Comparison of ENCODE assay signal across 23 cellular contexts in genomic region chr1:203055166-203055799, GRCh38. TPM values are rescaled to one million over a fixed set of nuclear protein-coding genes. Genes with fewer than 3 reads are reported as not detected.
DNase-seq lines count a peak whose midpoint lies in the region; ATAC-seq and TF ChIP-seq lines count a peak whose summit lies in the region.
"Had no signal": no experiment of that assay in that cellular context is flagged by ENCODE, and none has a peak within 500 bp of the region (broad histone marks: within the 10 kb centered on the region; RNA-seq: fewer than 3 reads in every experiment).

No MANE protein-coding gene starts in this region.

- CTCF ChIA-PET in MCF 10A (lab: Yijun Ruan, JAX), result interaction anchor here (0.7 to 22.5 kb wide), 10 partner anchors 8 to 284 kb away, joined by 3 to 250 read pairs (median 6); no protein-coding TSS in a partner anchor
- CTCF ChIA-PET in activated CD4-positive, alpha-beta T cell treated with anti-CD3 and anti-CD28 coated beads, Interleukin-2, amount 10 ng/mL, durations not matched to agents 7 days and 5 days (lab: Charles Lee), result interaction anchor here (0.8 to 1.9 kb wide), 4 partner anchors 10 to 63 kb away, joined by 3 to 7 read pairs (median 4); no protein-coding TSS in a partner anchor

- H4K8ac ChIP-seq in mesendoderm (ENCODE audit: low read depth, low read length), result no peak overlapping the region

- H3K27ac ChIP-seq in DND-41 (ENCODE audit: low read length), result no peak overlapping the region
- H3K27ac ChIP-seq in brain microvascular endothelial cell, result no peak overlapping the region
- H3K27ac ChIP-seq in mesendoderm (ENCODE audit: low read depth, low read length), result no peak overlapping the region
- H3K27ac ChIP-seq: coronary artery, gastroesophageal sphincter, HL-60, KMS-11, tibial nerve had no signal

- intact Hi-C loops in MCF 10A (cut with micrococcal nuclease), result no loop called here

- no peak overlapping the region for H3K4ac ChIP-seq in mesendoderm (ENCODE audit: low read depth, low read length)

- DNase-seq in DND-41, result no peak
- DNase-seq in HFFc6, result no peak
- no peak for DNase-seq in brain microvascular endothelial cell
- DNase-seq in mesendoderm, result peak; percentile 60
- no peak for DNase-seq in MCF 10A (ENCODE audit: unreplicated experiment)
- no peak for DNase-seq in glomerular visceral epithelial cell (ENCODE audit: extremely low spot score)
- DNase-seq in activated CD4-positive, alpha-beta T cell treated with anti-CD3 and anti-CD28 coated beads, Interleukin-2, amount 10 ng/mL, durations not matched to agents 7 days and 5 days, result no peak
- DNase-seq: activated CD8-positive, alpha-beta T cell treated with anti-CD3 and anti-CD28 coated beads, Interleukin-2, amount 10 ng/mL, durations not matched to agents 7 days and 5 days; activated T-cell treated with anti-CD3 and anti-CD28 coated beads, Interleukin-2, amount 50 U/mL, for 48 hours; C1 segment of cervical spinal cord; naive thymus-derived CD8-positive, alpha-beta T cell; NCI-H2171 treated with DMSO at 0.1 percent for 48 hours; stimulated activated naive CD4-positive, alpha-beta T cell; T-helper 1 cell had no signal

- H2AFZ ChIP-seq in DND-41 (ENCODE audit: low read depth, low read length), result no peak overlapping the region

- no peak for ATAC-seq in DND-41 (ENCODE audit: insufficient read depth, low read depth)
- no peak for ATAC-seq in HG02623 (IDR thresholded peaks at IDR 0.05; ENCODE audit: unreplicated experiment)
- ATAC-seq: activated CD8-positive, alpha-beta T cell treated with anti-CD3 and anti-CD28 coated beads, Interleukin-2, amount 10 ng/mL, durations not matched to agents 7 days and 5 days; gastroesophageal sphincter; naive thymus-derived CD8-positive, alpha-beta T cell had no signal

- in situ Hi-C loops in brain microvascular endothelial cell (cut with HindIII; ENCODE audit: low pct_ligation_motif_present, low sequenced_read_pairs), result no loop called here

- H2BK120ac ChIP-seq in mesendoderm (ENCODE audit: low read depth, low read length), result no peak overlapping the region

- no peak overlapping the region for H3K23ac ChIP-seq in mesendoderm (ENCODE audit: low read length)

- H3K4me2 ChIP-seq in DND-41 (ENCODE audit: insufficient read depth, low read length), result no peak overlapping the region
- no peak overlapping the region for H3K4me2 ChIP-seq in mesendoderm (ENCODE audit: low read length)
- H3K4me2 ChIP-seq: KMS-11 had no signal

- H3K27me3 ChIP-seq in DND-41 (ENCODE audit: insufficient read depth, low read length, poor library complexity) (peaks cover 51% of the 10 kb centered on the region), brain microvascular endothelial cell (replicated peaks) (peaks cover 9% of the 10 kb centered on the region), mesendoderm (ENCODE audit: insufficient read depth, low read length, poor library complexity) (no peaks in the 10 kb centered on the region)
- H3K27me3 ChIP-seq: gastroesophageal sphincter, tibial nerve had no signal

- no TSS peak for BruUV-seq in MCF 10A (replicated peaks; lab: Mats Ljungman, UMichigan)

- H3K27ac Mint-ChIP-seq in HFFc6, result no peak overlapping the region
- no peak overlapping the region for H3K27ac Mint-ChIP-seq in MCF 10A (ENCODE audit: low read depth, unreplicated experiment)
- H3K27ac Mint-ChIP-seq in activated CD4-positive, alpha-beta T cell treated with anti-CD3 and anti-CD28 coated beads, Interleukin-2, amount 10 ng/mL, durations not matched to agents 7 days and 5 days, result no peak overlapping the region
- H3K27ac Mint-ChIP-seq: activated CD8-positive, alpha-beta T cell treated with anti-CD3 and anti-CD28 coated beads, Interleukin-2, amount 10 ng/mL, durations not matched to agents 7 days and 5 days; activated naive CD8-positive, alpha-beta T cell; naive thymus-derived CD8-positive, alpha-beta T cell had no signal

- H3K9me3 Mint-ChIP-seq in HFFc6 (no peaks in the 10 kb centered on the region), MCF 10A (ENCODE audit: unreplicated experiment) (no peaks in the 10 kb centered on the region)
- H3K9me3 Mint-ChIP-seq in activated CD4-positive, alpha-beta T cell treated with anti-CD3 and anti-CD28 coated beads, Interleukin-2, amount 10 ng/mL, durations not matched to agents 7 days and 5 days, result no peaks in the 10 kb centered on the region
- H3K9me3 Mint-ChIP-seq: naive thymus-derived CD8-positive, alpha-beta T cell had no signal

- no peak overlapping the region for H3K56ac ChIP-seq in mesendoderm (ENCODE audit: low read length)

- H3K4me1 Mint-ChIP-seq in HFFc6 (ENCODE audit: low read depth) (peaks cover 17% of the 10 kb centered on the region), MCF 10A (ENCODE audit: insufficient read depth, unreplicated experiment) (no peaks in the 10 kb centered on the region)
- no peaks in the 10 kb centered on the region for H3K4me1 Mint-ChIP-seq in activated CD4-positive, alpha-beta T cell treated with anti-CD3 and anti-CD28 coated beads, Interleukin-2, amount 10 ng/mL, durations not matched to agents 7 days and 5 days

- no peak overlapping the region for H2AK5ac ChIP-seq in mesendoderm (ENCODE audit: low read length)

- H3K27me3 Mint-ChIP-seq in HFFc6 (ENCODE audit: insufficient read depth) (peaks cover 32% of the 10 kb centered on the region), MCF 10A (ENCODE audit: insufficient read depth, unreplicated experiment) (peaks cover 21% of the 10 kb centered on the region)
- H3K27me3 Mint-ChIP-seq in activated CD4-positive, alpha-beta T cell treated with anti-CD3 and anti-CD28 coated beads, Interleukin-2, amount 10 ng/mL, durations not matched to agents 7 days and 5 days, result no peaks in the 10 kb centered on the region

- no peaks in the 10 kb centered on the region; the same call in 1 of the 2 replicates for H4K20me1 ChIP-seq in DND-41 (ENCODE audit: insufficient read depth, low read length)

- H3K4me1 ChIP-seq in DND-41 (ENCODE audit: insufficient read depth, low read length) (no peaks in the 10 kb centered on the region; the same call in 1 of the 2 replicates), mesendoderm (ENCODE audit: control insufficient read depth, low read depth, low read length) (no peaks in the 10 kb centered on the region)
- H3K4me1 ChIP-seq: gastroesophageal sphincter had no signal

- TF ChIP-seq CTCF in DND-41 (IDR thresholded peaks at IDR 0.05; ENCODE audit: borderline replicate concordance, extremely low read depth, low read length, poor library complexity, severe bottlenecking) (peak; percentile 11), HFFc6 (IDR thresholded peaks at IDR 0.05) (peak; percentile 43), brain microvascular endothelial cell (IDR thresholded peaks at IDR 0.05; ENCODE audit: low read depth, low read length, missing control alignments) (peak; percentile 17), MCF 10A (IDR thresholded peaks at IDR 0.05; ENCODE audit: unreplicated experiment) (no peak)

- H4K5ac ChIP-seq in mesendoderm (ENCODE audit: low read length), result no peak overlapping the region

- no peak overlapping the region for H2BK5ac ChIP-seq in mesendoderm (ENCODE audit: low read length)

- H3K36me3 Mint-ChIP-seq in HFFc6 (ENCODE audit: low read depth) (no peaks in the 10 kb centered on the region), MCF 10A (ENCODE audit: insufficient read depth, unreplicated experiment) (no peaks in the 10 kb centered on the region)
- H3K36me3 Mint-ChIP-seq in activated CD4-positive, alpha-beta T cell treated with anti-CD3 and anti-CD28 coated beads, Interleukin-2, amount 10 ng/mL, durations not matched to agents 7 days and 5 days (ENCODE audit: low read depth), result peaks cover 1% of the 10 kb centered on the region
- H3K36me3 Mint-ChIP-seq: activated naive CD8-positive, alpha-beta T cell; naive thymus-derived CD8-positive, alpha-beta T cell had no signal

- H3K79me2 ChIP-seq in DND-41 (ENCODE audit: insufficient read depth, low read length) (no peaks in the 10 kb centered on the region), mesendoderm (ENCODE audit: control insufficient read depth, insufficient read depth, low read length) (no peaks in the 10 kb centered on the region)

- POLR2A ChIA-PET in MCF 10A (lab: Yijun Ruan, JAX), result interaction anchor here (0.6 to 1.9 kb wide), 4 partner anchors 9 to 123 kb away, joined by 3 to 6 read pairs (median 4); no protein-coding TSS in a partner anchor
- POLR2A ChIA-PET in activated CD4-positive, alpha-beta T cell treated with anti-CD3 and anti-CD28 coated beads, Interleukin-2, amount 10 ng/mL, durations not matched to agents 7 days and 5 days (lab: Charles Lee), result no interaction called here

- WGBS in mesendoderm (ENCODE audit: extremely low coverage, insufficient coverage, low lambda C conversion rate), result no CpG with 5 or more reads among the region's 24 CpGs

- no peaks in the 10 kb centered on the region for H3K36me3 ChIP-seq in DND-41 (ENCODE audit: insufficient read depth, low read length)
- H3K36me3 ChIP-seq in brain microvascular endothelial cell (replicated peaks), result no peaks in the 10 kb centered on the region
- H3K36me3 ChIP-seq in mesendoderm (ENCODE audit: control insufficient read depth, insufficient read depth, low read length), result no peaks in the 10 kb centered on the region
- H3K36me3 ChIP-seq: tibial nerve had no signal

- H3K18ac ChIP-seq in mesendoderm (ENCODE audit: low read length), result no peak overlapping the region

- no peaks in the 10 kb centered on the region for H3K9me3 ChIP-seq in DND-41 (ENCODE audit: insufficient read depth, low read length, severe bottlenecking)
- H3K9me3 ChIP-seq: gastroesophageal sphincter, tibial nerve had no signal

- no peak overlapping the region for H3K9ac ChIP-seq in DND-41 (ENCODE audit: low read depth, low read length)
- H3K9ac ChIP-seq in mesendoderm (ENCODE audit: low read length), result no peak overlapping the region
- H3K9ac ChIP-seq: KMS-11 had no signal

- H3K4me3 ChIP-seq in DND-41 (ENCODE audit: low read depth in 1 of 2, low read length in 2 of 2) (no peak overlapping the region), brain microvascular endothelial cell (ENCODE audit: low read depth, low read length) (no peak overlapping the region), mesendoderm (ENCODE audit: low read length) (no peak overlapping the region)
- H3K4me3 ChIP-seq: coronary artery, gastroesophageal sphincter, tibial nerve had no signal

- H2BK15ac ChIP-seq in mesendoderm (replicated peaks; ENCODE audit: low read depth), result no peak overlapping the region

- H3K4me3 Mint-ChIP-seq in HFFc6, result no peak overlapping the region
- H3K4me3 Mint-ChIP-seq in MCF 10A (ENCODE audit: unreplicated experiment), result no peak overlapping the region
- no peak overlapping the region for H3K4me3 Mint-ChIP-seq in activated CD4-positive, alpha-beta T cell treated with anti-CD3 and anti-CD28 coated beads, Interleukin-2, amount 10 ng/mL, durations not matched to agents 7 days and 5 days
- H3K4me3 Mint-ChIP-seq: activated CD8-positive, alpha-beta T cell treated with anti-CD3 and anti-CD28 coated beads, Interleukin-2, amount 10 ng/mL, durations not matched to agents 7 days and 5 days; activated naive CD8-positive, alpha-beta T cell; naive thymus-derived CD8-positive, alpha-beta T cell had no signal

- H3K79me1 ChIP-seq in mesendoderm (ENCODE audit: low read length), result no peaks in the 10 kb centered on the region

RNA-seq across cellular contexts. Expression of gene PPFIA4, which starts 29.0 kb away (rescaled TPM):
- 1 to 10 TPM in 1 of 6 experiments, under 1 TPM in 5; 0.37 to 1.3 (median 0.58) TPM for total RNA-seq in HFFc6 (2021; fragmentation: NEBNext Ultra II Directional; extraction: Animal tissue kit (Norgen Biotek cat#: 25700))
- 0.59 TPM for polyA plus RNA-seq in mesendoderm (2013, experiment 1 of 2)
- 0.83 TPM for polyA plus RNA-seq in mesendoderm (2013, experiment 2 of 2)
- total RNA-seq in MCF 10A (2022), result 0.16 and 0.49 TPM in 2 replicates
- 10 to 100 TPM; 13.7 to 16.1 TPM for total RNA-seq in activated CD4-positive, alpha-beta T cell treated with anti-CD3 and anti-CD28 coated beads, Interleukin-2, amount 10 ng/mL, durations not matched to agents 7 days and 5 days

RNA-seq across cellular contexts. Expression of gene MYOG, which starts 30.5 kb away (rescaled TPM):
- not detected for total RNA-seq in HFFc6 (2021; fragmentation: NEBNext Ultra II Directional; extraction: Animal tissue kit (Norgen Biotek cat#: 25700))
- 0.13 TPM for polyA plus RNA-seq in mesendoderm (2013, experiment 1 of 2)
- 0.08 TPM for polyA plus RNA-seq in mesendoderm (2013, experiment 2 of 2)
- not detected in 2 replicates for total RNA-seq in MCF 10A (2022)
- not detected for total RNA-seq in activated CD4-positive, alpha-beta T cell treated with anti-CD3 and anti-CD28 coated beads, Interleukin-2, amount 10 ng/mL, durations not matched to agents 7 days and 5 days
- total RNA-seq: activated CD8-positive, alpha-beta T cell treated with anti-CD3 and anti-CD28 coated beads, Interleukin-2, amount 10 ng/mL, durations not matched to agents 7 days and 5 days; endothelial cell of umbilical vein; lung microvascular endothelial cell; naive thymus-derived CD8-positive, alpha-beta T cell; tibial nerve had no signal
- polyA plus RNA-seq: endothelial cell of umbilical vein; naive thymus-derived CD8-positive, alpha-beta T cell had no signal

RNA-seq across cellular contexts. Expression of gene TMEM183A, which starts 48.1 kb away (rescaled TPM):
- total RNA-seq in HFFc6 (2021; fragmentation: NEBNext Ultra II Directional; extraction: Animal tissue kit (Norgen Biotek cat#: 25700)), result 10 to 100 TPM; 38.6 to 50.6 (median 45.1) TPM
- polyA plus RNA-seq in mesendoderm (2013, experiment 1 of 2), result 78.9 TPM
- polyA plus RNA-seq in mesendoderm (2013, experiment 2 of 2), result 80.1 TPM
- total RNA-seq in MCF 10A (2022), result 104 and 108 TPM in 2 replicates
- 10 to 100 TPM; 68.3 to 72.2 TPM for total RNA-seq in activated CD4-positive, alpha-beta T cell treated with anti-CD3 and anti-CD28 coated beads, Interleukin-2, amount 10 ng/mL, durations not matched to agents 7 days and 5 days
